27 cellular contexts compared by ENCODE assay signal in genomic region chr3:73442152-73442551, GRCh38.
"Had no signal": no experiment of that assay in that cellular context is flagged by ENCODE, and none has a peak within 500 bp of the region (broad histone marks: within the 10 kb centered on the region; RNA-seq: fewer than 3 reads in every experiment).

No MANE protein-coding gene starts in this region.

- ATAC-seq: activated CD4-positive, CD25-positive, alpha-beta regulatory T cell treated with anti-CD3 and anti-CD28 coated beads, Interleukin-2, amount 50 U/mL, for 24 hours; activated CD8-positive, alpha-beta T cell treated with anti-CD3 and anti-CD28 coated beads, Interleukin-2, amount 10 ng/mL, durations not matched to agents 7 days and 5 days; activated naive CD4-positive, alpha-beta T cell treated with anti-CD3 and anti-CD28 coated beads, Interleukin-2, amount 50 U/mL, for 72 hours; activated T-cell treated with anti-CD3 and anti-CD28 coated beads, Interleukin-2, amount 50 U/mL, for 72 hours; body of pancreas; esophagus mucosa; heart left ventricle; T-helper 17 cell had no signal

- H3K27me3 ChIP-seq: body of pancreas, colonic mucosa, heart left ventricle had no signal

- H3K36me3 Mint-ChIP-seq: activated CD4-positive, alpha-beta memory T cell treated with anti-CD3 and anti-CD28 coated beads for 36 hours; activated naive CD4-positive, alpha-beta T cell treated with anti-CD3 and anti-CD28 coated beads, Interleukin-2, amount 10 ng/mL, durations not matched to agents 7 days and 5 days; activated naive CD4-positive, alpha-beta T cell treated with anti-CD3 and anti-CD28 coated beads, Interleukin-2, amount 50 U/mL, for 72 hours; activated naive CD8-positive, alpha-beta T cell treated with anti-CD3 and anti-CD28 coated beads, Interleukin-2, amount 10 ng/mL, durations not matched to agents 7 days and 5 days had no signal

- H3K4me3 Mint-ChIP-seq: activated B cell treated with CpG ODN at 0.5 μM for 24 hours; activated CD4-positive, alpha-beta memory T cell treated with anti-CD3 and anti-CD28 coated beads for 36 hours; activated CD8-positive, alpha-beta T cell treated with anti-CD3 and anti-CD28 coated beads, Interleukin-2, amount 10 ng/mL, durations not matched to agents 7 days and 5 days; activated naive CD4-positive, alpha-beta T cell treated with anti-CD3 and anti-CD28 coated beads, Interleukin-2, amount 10 ng/mL, durations not matched to agents 7 days and 5 days; activated naive CD8-positive, alpha-beta T cell treated with anti-CD3 and anti-CD28 coated beads, Interleukin-2, amount 10 ng/mL, durations not matched to agents 7 days and 5 days; activated T-cell treated with anti-CD3 and anti-CD28 coated beads, Interleukin-2, amount 50 U/mL, for 24 hours; activated T-cell treated with anti-CD3 and anti-CD28 coated beads, Interleukin-2, amount 50 U/mL, for 72 hours; T-helper 17 cell; T-helper 2 cell treated with Interferon-gamma antibody and Interleukin-4, amounts not matched to agents 5 μg/mL and 100 μg/mL, for 36 hours had no signal

- H3K9me3 ChIP-seq: body of pancreas, colonic mucosa, heart left ventricle had no signal

- H3K9me3 Mint-ChIP-seq: activated B cell treated with CpG ODN at 0.5 μM for 24 hours; activated CD4-positive, alpha-beta memory T cell treated with anti-CD3 and anti-CD28 coated beads for 36 hours; activated naive CD4-positive, alpha-beta T cell treated with anti-CD3 and anti-CD28 coated beads, Interleukin-2, amount 10 ng/mL, durations not matched to agents 7 days and 5 days; activated naive CD4-positive, alpha-beta T cell treated with anti-CD3 and anti-CD28 coated beads, Interleukin-2, amount 50 U/mL, for 72 hours; activated T-cell treated with anti-CD3 and anti-CD28 coated beads, Interleukin-2, amount 50 U/mL, for 24 hours; activated T-cell treated with anti-CD3 and anti-CD28 coated beads, Interleukin-2, amount 50 U/mL, for 72 hours; T-helper 2 cell treated with Interferon-gamma antibody and Interleukin-4, amounts not matched to agents 5 μg/mL and 100 μg/mL, for 36 hours had no signal

- H3K4me1 ChIP-seq: body of pancreas, colonic mucosa had no signal

- H3K27me3 Mint-ChIP-seq: activated CD4-positive, alpha-beta memory T cell treated with anti-CD3 and anti-CD28 coated beads for 36 hours; activated naive CD4-positive, alpha-beta T cell treated with anti-CD3 and anti-CD28 coated beads, Interleukin-2, amount 10 ng/mL, durations not matched to agents 7 days and 5 days had no signal

- DNase-seq: activated B cell treated with CpG ODN at 0.5 μM for 24 hours; activated CD4-positive, alpha-beta memory T cell treated with anti-CD3 and anti-CD28 coated beads for 36 hours; activated CD4-positive, alpha-beta T cell treated with anti-CD3 and anti-CD28 coated beads for 48 hours; activated CD4-positive, alpha-beta T cell treated with anti-CD3 and anti-CD28 coated beads, Interleukin-2, amount 50 U/mL, for 1 hour; activated CD8-positive, alpha-beta memory T cell treated with anti-CD3 and anti-CD28 coated beads, Interleukin-2, amount 50 U/mL, for 48 hours; activated CD8-positive, alpha-beta T cell treated with anti-CD3 and anti-CD28 coated beads, Interleukin-2, amount 10 ng/mL, durations not matched to agents 7 days and 5 days; activated gamma-delta T cell; activated naive CD4-positive, alpha-beta T cell; activated naive CD4-positive, alpha-beta T cell treated with anti-CD3 and anti-CD28 coated beads, Interleukin-2, amount 10 ng/mL, durations not matched to agents 7 days and 5 days; activated naive CD8-positive, alpha-beta T cell treated with anti-CD3 and anti-CD28 coated beads, Interleukin-2, amount 10 ng/mL, durations not matched to agents 7 days and 5 days; activated T-cell treated with anti-CD3 and anti-CD28 coated beads for 4 hours; activated T-cell treated with anti-CD3 and anti-CD28 coated beads, Interleukin-2, amount 50 U/mL, for 24 hours; activated T-cell treated with anti-CD3 and anti-CD28 coated beads, Interleukin-2, amount 50 U/mL, for 72 hours; anterior cingulate cortex; body of pancreas; colonic mucosa; effector CD8-positive, alpha-beta T cell; foreskin fibroblast; heart left ventricle; T-helper 1 cell; T-helper 17 cell; T1000; WERI-Rb-1 had no signal

- H3K4me3 ChIP-seq: body of pancreas, colonic mucosa, heart left ventricle had no signal

- H3K27ac ChIP-seq: body of pancreas, colonic mucosa, WERI-Rb-1 had no signal

- H3K4me1 Mint-ChIP-seq: activated B cell treated with CpG ODN at 0.5 μM for 24 hours; activated naive CD4-positive, alpha-beta T cell treated with anti-CD3 and anti-CD28 coated beads, Interleukin-2, amount 10 ng/mL, durations not matched to agents 7 days and 5 days; activated naive CD8-positive, alpha-beta T cell treated with anti-CD3 and anti-CD28 coated beads, Interleukin-2, amount 10 ng/mL, durations not matched to agents 7 days and 5 days; T-helper 17 cell had no signal

- H3K36me3 ChIP-seq: colonic mucosa, heart left ventricle, WERI-Rb-1 had no signal

- H3K27ac Mint-ChIP-seq: activated B cell treated with CpG ODN at 0.5 μM for 24 hours; activated CD4-positive, alpha-beta memory T cell treated with anti-CD3 and anti-CD28 coated beads for 36 hours; activated CD8-positive, alpha-beta T cell treated with anti-CD3 and anti-CD28 coated beads, Interleukin-2, amount 10 ng/mL, durations not matched to agents 7 days and 5 days; activated naive CD4-positive, alpha-beta T cell treated with anti-CD3 and anti-CD28 coated beads, Interleukin-2, amount 10 ng/mL, durations not matched to agents 7 days and 5 days; activated naive CD4-positive, alpha-beta T cell treated with anti-CD3 and anti-CD28 coated beads, Interleukin-2, amount 50 U/mL, for 72 hours; activated naive CD8-positive, alpha-beta T cell treated with anti-CD3 and anti-CD28 coated beads, Interleukin-2, amount 10 ng/mL, durations not matched to agents 7 days and 5 days; activated T-cell treated with anti-CD3 and anti-CD28 coated beads, Interleukin-2, amount 50 U/mL, for 24 hours; activated T-cell treated with anti-CD3 and anti-CD28 coated beads, Interleukin-2, amount 50 U/mL, for 72 hours; T-helper 17 cell; T-helper 2 cell treated with Interferon-gamma antibody and Interleukin-4, amounts not matched to agents 5 μg/mL and 100 μg/mL, for 36 hours had no signal
